8 cellular contexts compared by ENCODE assay signal in genomic region chr16:1612320-1613111, GRCh38. TPM values are rescaled to one million over a fixed set of nuclear protein-coding genes. Genes with fewer than 3 reads are reported as not detected.
A peak's percentile ranks its signal among the peaks of the same experiment; 100 is the strongest.
DNase-seq lines count a peak whose midpoint lies in the region; ATAC-seq and TF ChIP-seq lines count a peak whose summit lies in the region.

Gene CRAMP1 (plus strand): TSS chr16:1612360. CDS start chr16:1614640, 2,280 bp downstream.

- peak; percentile 36 for DNase-seq in NCI-H82 (lab: John Stamatoyannopoulos, UW)
- DNase-seq in NCI-H82 treated with DMSO at 0.1 percent for 48 hours (lab: John Stamatoyannopoulos, UW; ENCODE audit: unreplicated experiment): no peak
- DNase-seq in activated CD4-positive, alpha-beta T cell treated with anti-CD3 and anti-CD28 coated beads, Interleukin-2, amount 10 ng/mL, durations not matched to agents 24 days and 14 days: peak; percentile 75
- DNase-seq in fibroblast of the aortic adventitia (ENCODE audit: low read depth): peak; percentile 4
- no peak for DNase-seq in omental fat pad (ENCODE audit: low spot score)
- DNase-seq in occipital lobe (lab: John Stamatoyannopoulos, UW): no peak

- H3K4me1 Mint-ChIP-seq in activated CD4-positive, alpha-beta T cell treated with anti-CD3 and anti-CD28 coated beads, Interleukin-2, amount 10 ng/mL, durations not matched to agents 24 days and 14 days: peaks cover 28% of the 10 kb centered on the region

- peak within 1 kb of the TSS; percentile 100 for H3K27ac Mint-ChIP-seq in activated CD4-positive, alpha-beta T cell treated with anti-CD3 and anti-CD28 coated beads, Interleukin-2, amount 10 ng/mL, durations not matched to agents 24 days and 14 days

- peak within 1 kb of the TSS; percentile 96 for H3K4me3 Mint-ChIP-seq in activated CD4-positive, alpha-beta T cell treated with anti-CD3 and anti-CD28 coated beads, Interleukin-2, amount 10 ng/mL, durations not matched to agents 24 days and 14 days

- peaks cover 22% of the 10 kb centered on the region for H3K36me3 Mint-ChIP-seq in activated CD4-positive, alpha-beta T cell treated with anti-CD3 and anti-CD28 coated beads, Interleukin-2, amount 10 ng/mL, durations not matched to agents 24 days and 14 days (ENCODE audit: low read depth)

- ATAC-seq in HG03432 (IDR thresholded peaks at IDR 0.05; ENCODE audit: unreplicated experiment): peak; percentile 11
- peak; percentile 9 for ATAC-seq in omental fat pad (ENCODE audit: low FRiP score)
- no peak for ATAC-seq in HG02678 (IDR thresholded peaks at IDR 0.05; ENCODE audit: unreplicated experiment)

- no peaks in the 10 kb centered on the region for H3K27me3 Mint-ChIP-seq in activated CD4-positive, alpha-beta T cell treated with anti-CD3 and anti-CD28 coated beads, Interleukin-2, amount 10 ng/mL, durations not matched to agents 24 days and 14 days

- H3K9me3 Mint-ChIP-seq in activated CD4-positive, alpha-beta T cell treated with anti-CD3 and anti-CD28 coated beads, Interleukin-2, amount 10 ng/mL, durations not matched to agents 24 days and 14 days: peaks cover 4% of the 10 kb centered on the region

- peak within 1 kb of the TSS; percentile 88 for H3K4me3 ChIP-seq in fibroblast of the aortic adventitia (ENCODE audit: low read depth, low read length)

- TF ChIP-seq CTCF in fibroblast of the aortic adventitia (IDR thresholded peaks at IDR 0.05; ENCODE audit: insufficient read depth, low read length) (no peak), omental fat pad (IDR thresholded peaks at IDR 0.05) (no peak)

- intact Hi-C loops in activated CD4-positive, alpha-beta T cell treated with anti-CD3 and anti-CD28 coated beads, Interleukin-2, amount 10 ng/mL, durations not matched to agents 24 days and 14 days (cut with micrococcal nuclease): loop anchor here (1.0 to 5.0 kb wide), 6 partner anchors 66 to 305 kb away; partner anchors contain the start of genes EME2, JPT2, MRPS34 and UBE2I

RNA-seq across cellular contexts. Expression of gene CRAMP1, which starts in this region (rescaled TPM):
- 34.9 and 36.7 TPM in 2 replicates for total RNA-seq in activated CD4-positive, alpha-beta T cell treated with anti-CD3 and anti-CD28 coated beads, Interleukin-2, amount 10 ng/mL, durations not matched to agents 24 days and 14 days
- 9.9 and 12.1 TPM in 2 replicates for total RNA-seq in fibroblast of the aortic adventitia (ENCODE audit: low replicate concordance)
- 10 to 100 TPM in 2 of 4 donors, 1 to 10 TPM in 2; 7.6 to 11.7 (median 9.8) TPM for total RNA-seq in omental fat pad
- total RNA-seq in occipital lobe: 8.0 TPM

Comparison
In these comparisons a context has a peak if more than half of its experiments do, and no peak if none do; other contexts are left out.
1. DNase-seq: peak in NCI-H82 (single experiment), activated CD4-positive, alpha-beta T cell treated with anti-CD3 and anti-CD28 coated beads, Interleukin-2, amount 10 ng/mL, durations not matched to agents 24 days and 14 days (single experiment) and fibroblast of the aortic adventitia (single experiment); none in NCI-H82 treated with DMSO at 0.1 percent for 48 hours (single experiment), omental fat pad (single experiment) and occipital lobe (single experiment).